ENCODE assay signal across 22 cellular contexts in the genomic region with DNA sequence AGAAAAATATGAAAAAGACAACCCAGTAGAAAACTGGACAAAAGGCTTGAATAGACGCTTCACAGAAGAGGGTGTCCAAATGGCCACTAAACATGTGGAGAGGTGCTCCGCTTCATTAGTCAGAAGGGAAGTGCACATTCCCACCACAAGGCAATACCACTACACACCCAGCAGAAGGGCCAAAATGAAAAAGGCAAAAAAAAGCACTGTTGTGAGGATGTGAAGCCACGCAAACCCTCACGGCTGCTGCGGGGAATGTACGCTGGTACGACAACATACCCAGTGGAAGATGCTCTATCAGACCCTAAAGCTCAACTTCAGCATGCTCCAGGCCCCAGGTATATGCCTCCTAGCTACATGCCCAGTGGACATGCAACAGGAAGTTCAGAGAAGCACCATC. TPM values are rescaled to one million over a fixed set of nuclear protein-coding genes. Genes with fewer than 3 reads are reported as not detected.
DNase-seq lines count a peak whose midpoint lies in the region; ATAC-seq and TF ChIP-seq lines count a peak whose summit lies in the region.
"Had no signal": no experiment of that assay in that cellular context is flagged by ENCODE, and none has a peak within 500 bp of the region (broad histone marks: within the 10 kb centered on the region; RNA-seq: fewer than 3 reads in every experiment).

No MANE protein-coding gene starts in this region.

- intact Hi-C loops in testis (cut with DNase I; ENCODE audit: low total_unique reads), result no loop called here

- no peaks in the 10 kb centered on the region for H3K9me3 ChIP-seq in testis
- H3K9me3 ChIP-seq: esophagus squamous epithelium, gastrocnemius medialis, thoracic aorta had no signal

- CTCF ChIA-PET in activated naive CD4-positive, alpha-beta T cell treated with anti-CD3 and anti-CD28 coated beads, Interleukin-2, amount 10 ng/mL, durations not matched to agents 7 days and 5 days (lab: Charles Lee), result interaction anchor here (0.8 to 1.3 kb wide), 2 partner anchors 49 to 53 kb away, joined by 3 to 6 read pairs; no protein-coding TSS in a partner anchor
- CTCF ChIA-PET in T-cell (lab: Charles Lee), result interaction anchor here in 1 of 2 donors (0.7 to 1.2 kb wide), 3 partner anchors 17 to 23 kb away, joined by 3 to 5 read pairs (median 3); a partner anchor contains a TSS

- no peaks in the 10 kb centered on the region for H3K27me3 Mint-ChIP-seq in activated naive CD4-positive, alpha-beta T cell treated with anti-CD3 and anti-CD28 coated beads, Interleukin-2, amount 10 ng/mL, durations not matched to agents 7 days and 5 days
- H3K27me3 Mint-ChIP-seq in T-cell (no peaks in the 10 kb centered on the region), osteocyte (ENCODE audit: unreplicated experiment) (peaks cover 13% of the 10 kb centered on the region)
- no peaks in the 10 kb centered on the region for H3K27me3 Mint-ChIP-seq in activated naive CD8-positive, alpha-beta T cell treated with anti-CD3 and anti-CD28 coated beads, Interleukin-2, amount 50 U/mL, for 24 hours
- H3K27me3 Mint-ChIP-seq in stimulated activated memory B cell treated with anti-CD40 and anti-IgM and Interleukin-4, amounts not matched to agents 10 μg/mL and 1 μg/mL and 100 μg/mL, for 72 hours, result no peaks in the 10 kb centered on the region

- POLR2A ChIA-PET in T-cell (lab: Charles Lee), result no interaction called here

- peak overlapping the region; percentile 74 for H3K27ac Mint-ChIP-seq in activated naive CD4-positive, alpha-beta T cell treated with anti-CD3 and anti-CD28 coated beads, Interleukin-2, amount 10 ng/mL, durations not matched to agents 7 days and 5 days
- H3K27ac Mint-ChIP-seq in T-cell (peak overlapping the region; percentile 73 to 93), osteocyte (ENCODE audit: unreplicated experiment) (no peak overlapping the region)
- peak overlapping the region; percentile 89 for H3K27ac Mint-ChIP-seq in activated naive CD8-positive, alpha-beta T cell treated with anti-CD3 and anti-CD28 coated beads, Interleukin-2, amount 50 U/mL, for 24 hours
- peak overlapping the region; percentile 11 for H3K27ac Mint-ChIP-seq in stimulated activated memory B cell treated with anti-CD40 and anti-IgM and Interleukin-4, amounts not matched to agents 10 μg/mL and 1 μg/mL and 100 μg/mL, for 72 hours

- H3K27me3 ChIP-seq in testis, result no peaks in the 10 kb centered on the region

- H3K27ac ChIP-seq in testis, result no peak overlapping the region
- H3K27ac ChIP-seq: esophagus squamous epithelium, gastrocnemius medialis, RWPE1, SK-N-MC, thoracic aorta had no signal

- H3K4me3 ChIP-seq in testis, result no peak overlapping the region
- H3K4me3 ChIP-seq: esophagus squamous epithelium, gastrocnemius medialis, SK-N-MC, thoracic aorta had no signal

- H3K36me3 ChIP-seq in testis (ENCODE audit: low read depth, missing control alignments), result no peaks in the 10 kb centered on the region
- H3K36me3 ChIP-seq: esophagus squamous epithelium, gastrocnemius medialis, thoracic aorta had no signal

- 78 to 97% methylated on average over 2 to 7 of the region's 7 CpGs for WGBS in testis, 2 donors

- no peak for TF ChIP-seq POLR2A in testis (IDR thresholded peaks at IDR 0.05)

- no peaks in the 10 kb centered on the region for H3K4me1 ChIP-seq in testis
- H3K4me1 ChIP-seq: gastrocnemius medialis had no signal

- no peak for TF ChIP-seq CTCF in testis (IDR thresholded peaks at IDR 0.05)
- no peak for TF ChIP-seq CTCF in osteocyte (IDR thresholded peaks at IDR 0.05)

- peaks cover 96% of the 10 kb centered on the region for H3K4me1 Mint-ChIP-seq in activated naive CD4-positive, alpha-beta T cell treated with anti-CD3 and anti-CD28 coated beads, Interleukin-2, amount 10 ng/mL, durations not matched to agents 7 days and 5 days
- H3K4me1 Mint-ChIP-seq in T-cell (peaks cover 90 to 95% (median 95%) of the 10 kb centered on the region in 3 donors), osteocyte (ENCODE audit: unreplicated experiment) (no peaks in the 10 kb centered on the region)
- H3K4me1 Mint-ChIP-seq in activated naive CD8-positive, alpha-beta T cell treated with anti-CD3 and anti-CD28 coated beads, Interleukin-2, amount 50 U/mL, for 24 hours, result peaks cover 94% of the 10 kb centered on the region
- peaks cover 52% of the 10 kb centered on the region for H3K4me1 Mint-ChIP-seq in stimulated activated memory B cell treated with anti-CD40 and anti-IgM and Interleukin-4, amounts not matched to agents 10 μg/mL and 1 μg/mL and 100 μg/mL, for 72 hours

- peaks cover 85% of the 10 kb centered on the region for H3K36me3 Mint-ChIP-seq in activated naive CD4-positive, alpha-beta T cell treated with anti-CD3 and anti-CD28 coated beads, Interleukin-2, amount 10 ng/mL, durations not matched to agents 7 days and 5 days
- H3K36me3 Mint-ChIP-seq in T-cell (peaks cover 62% of the 10 kb centered on the region), osteocyte (ENCODE audit: unreplicated experiment) (no peaks in the 10 kb centered on the region)
- H3K36me3 Mint-ChIP-seq in activated naive CD8-positive, alpha-beta T cell treated with anti-CD3 and anti-CD28 coated beads, Interleukin-2, amount 50 U/mL, for 24 hours (ENCODE audit: low read depth), result peaks cover 56% of the 10 kb centered on the region
- peaks cover 33% of the 10 kb centered on the region for H3K36me3 Mint-ChIP-seq in stimulated activated memory B cell treated with anti-CD40 and anti-IgM and Interleukin-4, amounts not matched to agents 10 μg/mL and 1 μg/mL and 100 μg/mL, for 72 hours

- ATAC-seq in T-cell (replicated peaks in 1 of 4), result no peak
- ATAC-seq in activated naive CD8-positive, alpha-beta T cell treated with anti-CD3 and anti-CD28 coated beads, Interleukin-2, amount 50 U/mL, for 24 hours, result no peak
- ATAC-seq in stimulated activated memory B cell treated with anti-CD40 and anti-IgM and Interleukin-4, amounts not matched to agents 10 μg/mL and 1 μg/mL and 100 μg/mL, for 72 hours, result no peak
- ATAC-seq: gastrocnemius medialis had no signal

- peaks cover 34% of the 10 kb centered on the region for H3K9me3 Mint-ChIP-seq in activated naive CD4-positive, alpha-beta T cell treated with anti-CD3 and anti-CD28 coated beads, Interleukin-2, amount 10 ng/mL, durations not matched to agents 7 days and 5 days
- peaks cover 0 to 2% (median 0%) of the 10 kb centered on the region in 3 donors for H3K9me3 Mint-ChIP-seq in T-cell
- peaks cover 12% of the 10 kb centered on the region for H3K9me3 Mint-ChIP-seq in activated naive CD8-positive, alpha-beta T cell treated with anti-CD3 and anti-CD28 coated beads, Interleukin-2, amount 50 U/mL, for 24 hours
- H3K9me3 Mint-ChIP-seq in stimulated activated memory B cell treated with anti-CD40 and anti-IgM and Interleukin-4, amounts not matched to agents 10 μg/mL and 1 μg/mL and 100 μg/mL, for 72 hours, result no peaks in the 10 kb centered on the region
- peaks cover 10% of the 10 kb centered on the region for H3K9me3 Mint-ChIP-seq in osteocyte (ENCODE audit: unreplicated experiment)

- DNase-seq in activated naive CD4-positive, alpha-beta T cell treated with anti-CD3 and anti-CD28 coated beads, Interleukin-2, amount 10 ng/mL, durations not matched to agents 7 days and 5 days, result no peak
- DNase-seq in activated naive CD4-positive, alpha-beta T cell treated with Interleukin-2 at 50 U/mL for 16 hours, result no peak
- DNase-seq in T-cell (no peak), testis (no peak), osteocyte (ENCODE audit: extremely low spot score, unreplicated experiment) (no peak), DMS 273 (lab: John Stamatoyannopoulos, UW; ENCODE audit: unreplicated experiment) (no peak)
- no peak for DNase-seq in activated naive CD8-positive, alpha-beta T cell treated with anti-CD3 and anti-CD28 coated beads, Interleukin-2, amount 50 U/mL, for 24 hours
- DNase-seq: activated CD4-positive, CD25-positive, alpha-beta regulatory T cell; COR-L47; DND-41; effector memory CD4-positive, alpha-beta T cell; esophagus squamous epithelium; gastrocnemius medialis; Kasumi-1; NCI-H187 treated with DMSO at 0.1 percent for 48 hours; NCI-H774 had no signal

- H3K4me3 Mint-ChIP-seq in activated naive CD4-positive, alpha-beta T cell treated with anti-CD3 and anti-CD28 coated beads, Interleukin-2, amount 10 ng/mL, durations not matched to agents 7 days and 5 days, result peak overlapping the region; percentile 2
- H3K4me3 Mint-ChIP-seq in T-cell, result peak overlapping the region; percentile 7 to 61 (median 46)
- peak overlapping the region; percentile 67 for H3K4me3 Mint-ChIP-seq in activated naive CD8-positive, alpha-beta T cell treated with anti-CD3 and anti-CD28 coated beads, Interleukin-2, amount 50 U/mL, for 24 hours
- no peak overlapping the region for H3K4me3 Mint-ChIP-seq in stimulated activated memory B cell treated with anti-CD40 and anti-IgM and Interleukin-4, amounts not matched to agents 10 μg/mL and 1 μg/mL and 100 μg/mL, for 72 hours
- no peak overlapping the region for H3K4me3 Mint-ChIP-seq in osteocyte (ENCODE audit: unreplicated experiment)

RNA-seq across cellular contexts. Expression of a gene that starts 17.0 kb away (rescaled TPM):
- total RNA-seq in T-cell (100 to 1,000 TPM; 118 to 210 (median 151) TPM), testis (10 to 100 TPM in 1 of 2 donors, 1 to 10 TPM in 1; 7.4 to 14.0 TPM), osteocyte (not detected in 2 replicates)
- 6.1 TPM for polyA plus RNA-seq in testis (ENCODE audit: insufficient read depth, low read depth, low replicate concordance)
- total RNA-seq: chondrocyte, pulmonary artery endothelial cell had no signal

Comparison
In these comparisons a context has a peak if more than half of its experiments do, and no peak if none do; other contexts are left out.
1. H3K4me3 Mint-ChIP-seq: peak in activated naive CD4-positive, alpha-beta T cell treated with anti-CD3 and anti-CD28 coated beads, Interleukin-2, amount 10 ng/mL, durations not matched to agents 7 days and 5 days (single experiment), T-cell (3 of 3) and activated naive CD8-positive, alpha-beta T cell treated with anti-CD3 and anti-CD28 coated beads, Interleukin-2, amount 50 U/mL, for 24 hours (single experiment); none in stimulated activated memory B cell treated with anti-CD40 and anti-IgM and Interleukin-4, amounts not matched to agents 10 μg/mL and 1 μg/mL and 100 μg/mL, for 72 hours (single experiment) and osteocyte (single experiment).